Comparison of ENCODE assay signal across 2 cellular contexts in the genomic region with DNA sequence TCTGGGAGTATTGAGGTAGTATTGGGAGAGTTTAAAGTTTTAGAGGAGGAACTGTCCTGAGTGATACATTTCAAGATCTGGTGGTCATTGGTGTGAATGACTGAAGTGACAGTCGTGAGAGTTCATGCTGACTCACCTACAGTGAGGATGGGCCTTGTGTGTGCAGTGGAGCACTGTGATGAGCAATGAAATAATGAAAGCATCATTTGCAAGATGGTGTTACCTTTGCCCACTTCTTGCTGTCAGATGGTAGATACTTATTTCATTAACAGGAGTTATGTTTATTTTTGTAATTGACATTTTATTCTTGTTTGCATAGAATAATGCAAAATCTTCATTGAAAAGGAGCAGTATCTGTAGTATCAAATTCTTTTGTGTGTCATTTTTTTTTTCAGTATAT.
TF ChIP-seq lines count a peak whose summit lies in the region.

No MANE protein-coding gene starts in this region.

TF ChIP-seq in SK-N-SH treated with all-trans-retinoic acid at 6 μM for 48 hours, 23 proteins besides CTCF, POLR2A, EP300 and RAD21 (continued from another document):
- TF ChIP-seq CREB5 (CRISPR knock-in tag; IDR thresholded peaks at IDR 0.05; ENCODE audit: low read depth) (no peak), PATZ1 (CRISPR knock-in tag; IDR thresholded peaks at IDR 0.05; ENCODE audit: borderline replicate concordance) (no peak), ISL1 (CRISPR knock-in tag; IDR thresholded peaks at IDR 0.05) (no peak), TOX (CRISPR knock-in tag; IDR thresholded peaks at IDR 0.05; ENCODE audit: borderline replicate concordance) (no peak)

TF ChIP-seq in SK-N-SH, 30 proteins besides CTCF, POLR2A, EP300 and RAD21 (continued from another document):
- TF ChIP-seq, protein P1, sequence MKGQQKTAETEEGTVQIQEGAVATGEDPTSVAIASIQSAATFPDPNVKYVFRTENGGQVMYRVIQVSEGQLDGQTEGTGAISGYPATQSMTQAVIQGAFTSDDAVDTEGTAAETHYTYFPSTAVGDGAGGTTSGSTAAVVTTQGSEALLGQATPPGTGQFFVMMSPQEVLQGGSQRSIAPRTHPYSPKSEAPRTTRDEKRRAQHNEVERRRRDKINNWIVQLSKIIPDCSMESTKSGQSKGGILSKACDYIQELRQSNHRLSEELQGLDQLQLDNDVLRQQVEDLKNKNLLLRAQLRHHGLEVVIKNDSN (IDR thresholded peaks at IDR 0.05; ENCODE audit: borderline replicate concordance, low read depth): no peak
- TF ChIP-seq SIN3A (IDR thresholded peaks at IDR 0.05; ENCODE audit: borderline replicate concordance, low read depth, low read length): no peak
- no peak for TF ChIP-seq POLR2AphosphoS5 (IDR thresholded peaks at IDR 0.05; ENCODE audit: low read depth, low read length)
- no peak for TF ChIP-seq GATA2 (CRISPR knock-in tag; IDR thresholded peaks at IDR 0.05)
- no peak for TF ChIP-seq FOSL2 (IDR thresholded peaks at IDR 0.05; ENCODE audit: borderline replicate concordance, low read depth)
- no peak for TF ChIP-seq TEAD4 (IDR thresholded peaks at IDR 0.05; ENCODE audit: borderline replicate concordance, insufficient read depth)
- TF ChIP-seq CHD2 (IDR thresholded peaks at IDR 0.05; ENCODE audit: low read length, partially characterized antibody): no peak
- TF ChIP-seq, protein P2, sequence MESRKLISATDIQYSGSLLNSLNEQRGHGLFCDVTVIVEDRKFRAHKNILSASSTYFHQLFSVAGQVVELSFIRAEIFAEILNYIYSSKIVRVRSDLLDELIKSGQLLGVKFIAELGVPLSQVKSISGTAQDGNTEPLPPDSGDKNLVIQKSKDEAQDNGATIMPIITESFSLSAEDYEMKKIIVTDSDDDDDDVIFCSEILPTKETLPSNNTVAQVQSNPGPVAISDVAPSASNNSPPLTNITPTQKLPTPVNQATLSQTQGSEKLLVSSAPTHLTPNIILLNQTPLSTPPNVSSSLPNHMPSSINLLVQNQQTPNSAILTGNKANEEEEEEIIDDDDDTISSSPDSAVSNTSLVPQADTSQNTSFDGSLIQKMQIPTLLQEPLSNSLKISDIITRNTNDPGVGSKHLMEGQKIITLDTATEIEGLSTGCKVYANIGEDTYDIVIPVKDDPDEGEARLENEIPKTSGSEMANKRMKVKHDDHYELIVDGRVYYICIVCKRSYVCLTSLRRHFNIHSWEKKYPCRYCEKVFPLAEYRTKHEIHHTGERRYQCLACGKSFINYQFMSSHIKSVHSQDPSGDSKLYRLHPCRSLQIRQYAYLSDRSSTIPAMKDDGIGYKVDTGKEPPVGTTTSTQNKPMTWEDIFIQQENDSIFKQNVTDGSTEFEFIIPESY (IDR thresholded peaks at IDR 0.05; ENCODE audit: borderline replicate concordance, low read depth): no peak
- TF ChIP-seq GABPA (IDR thresholded peaks at IDR 0.05; ENCODE audit: low read depth): no peak
- TF ChIP-seq FOXM1 (IDR thresholded peaks at IDR 0.05; ENCODE audit: low read depth): no peak
